ENCODE assay signal across 1 cellular context in the genomic region with DNA sequence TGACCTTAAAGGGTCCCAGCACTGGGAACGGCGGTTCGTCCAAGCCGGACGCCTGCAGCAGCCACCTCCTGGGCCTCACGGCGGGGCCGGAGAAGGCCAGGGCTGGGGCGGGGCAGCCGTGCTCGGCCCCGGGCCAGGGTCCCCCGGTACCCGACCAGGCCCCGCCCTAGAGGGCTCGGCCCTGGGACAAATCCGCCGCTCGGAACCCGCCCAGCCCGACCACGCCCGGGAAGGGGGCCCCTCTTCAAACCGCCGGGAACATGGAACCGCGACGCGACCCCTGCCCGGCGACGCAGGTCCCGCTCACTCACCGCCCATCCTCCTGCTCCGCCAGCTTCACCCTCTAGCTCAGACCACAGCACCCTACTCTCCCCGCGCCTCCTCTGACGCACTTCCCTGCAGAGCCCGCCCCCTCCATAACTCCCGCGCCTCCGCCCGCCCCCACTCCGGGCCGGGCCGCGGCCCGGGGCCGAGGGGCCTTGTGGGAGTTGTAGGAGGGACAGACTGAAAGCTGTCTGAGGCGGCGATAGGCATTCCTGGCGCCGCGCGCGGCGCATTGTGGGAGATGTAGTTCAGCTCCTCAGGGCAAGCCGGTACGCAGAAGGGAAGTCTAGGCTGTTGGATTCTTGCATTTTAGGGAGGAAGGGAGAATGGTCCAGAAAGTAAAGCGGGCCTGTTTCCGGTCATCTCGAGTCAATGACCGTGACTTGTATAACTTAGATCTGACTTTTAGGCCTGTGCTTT.
TF ChIP-seq lines count a peak whose summit lies in the region.

A gene (minus strand): TSS at position 365 of the 744 bp plus-strand sequence. CDS start 1,478 bp downstream, outside the sequence.

TF ChIP-seq in K562, 482 proteins besides CTCF, POLR2A, EP300 and RAD21 (continued from another document and continues in another):
- TF ChIP-seq, protein P1, sequence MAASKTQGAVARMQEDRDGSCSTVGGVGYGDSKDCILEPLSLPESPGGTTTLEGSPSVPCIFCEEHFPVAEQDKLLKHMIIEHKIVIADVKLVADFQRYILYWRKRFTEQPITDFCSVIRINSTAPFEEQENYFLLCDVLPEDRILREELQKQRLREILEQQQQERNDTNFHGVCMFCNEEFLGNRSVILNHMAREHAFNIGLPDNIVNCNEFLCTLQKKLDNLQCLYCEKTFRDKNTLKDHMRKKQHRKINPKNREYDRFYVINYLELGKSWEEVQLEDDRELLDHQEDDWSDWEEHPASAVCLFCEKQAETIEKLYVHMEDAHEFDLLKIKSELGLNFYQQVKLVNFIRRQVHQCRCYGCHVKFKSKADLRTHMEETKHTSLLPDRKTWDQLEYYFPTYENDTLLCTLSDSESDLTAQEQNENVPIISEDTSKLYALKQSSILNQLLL (CRISPR knock-in tag; IDR thresholded peaks at IDR 0.05; ENCODE audit: borderline replicate concordance): no peak
- TF ChIP-seq MYC (IDR thresholded peaks at IDR 0.05; ENCODE audit: low read depth, low read length) (no peak), MYC (CRISPR knock-in tag; IDR thresholded peaks at IDR 0.05; ENCODE audit: borderline replicate concordance, low read depth) (no peak), NFXL1 (CRISPR knock-in tag; IDR thresholded peaks at IDR 0.05) (no peak), STAT5A (IDR thresholded peaks at IDR 0.05; ENCODE audit: borderline replicate concordance, low read length) (no peak), TSC22D4 (tag; IDR thresholded peaks at IDR 0.05) (no peak), HDAC8 (tag; IDR thresholded peaks at IDR 0.05) (no peak), ZBTB1 (CRISPR knock-in tag; IDR thresholded peaks at IDR 0.05; ENCODE audit: borderline replicate concordance, low read depth) (no peak), BACH1 (tag; IDR thresholded peaks at IDR 0.05) (no peak), ZNF121 (CRISPR knock-in tag; conservative IDR thresholded peaks at IDR 0.05) (no peak), BHLHE40 (IDR thresholded peaks at IDR 0.05; ENCODE audit: low read length) (no peak), MTA2 (IDR thresholded peaks at IDR 0.05; ENCODE audit: low read depth) (no peak), PML (IDR thresholded peaks at IDR 0.05; ENCODE audit: low read length) (no peak), SMAD3 (CRISPR knock-in tag; conservative IDR thresholded peaks at IDR 0.05) (no peak), RBBP5 (IDR thresholded peaks at IDR 0.05; ENCODE audit: borderline replicate concordance, insufficient read depth, low read length, poor library complexity, severe bottlenecking) (peak; percentile 75), ETV1 (tag; conservative IDR thresholded peaks at IDR 0.05; ENCODE audit: low read depth) (no peak), L3MBTL2 (IDR thresholded peaks at IDR 0.05) (no peak), POLR2H (tag; IDR thresholded peaks at IDR 0.05; ENCODE audit: low read depth) (0 out of 2 replicates have a peak, but pooled peaks have one; percentile 28), RBM22 (IDR thresholded peaks at IDR 0.05; ENCODE audit: low read depth, low read length, poor library complexity, severe bottlenecking) (no peak), ERF (CRISPR knock-in tag; IDR thresholded peaks at IDR 0.05) (no peak), SMARCA4 (IDR thresholded peaks at IDR 0.05) (0 out of 2 replicates have a peak, but pooled peaks have one; percentile 4), FOXM1 (IDR thresholded peaks at IDR 0.05; ENCODE audit: low read depth) (no peak), FOXM1 (CRISPR knock-in tag; IDR thresholded peaks at IDR 0.05; ENCODE audit: low read depth) (no peak), RFX1 (IDR thresholded peaks at IDR 0.05) (no peak), TRIM24 (IDR thresholded peaks at IDR 0.05) (no peak), ZC3H4 (CRISPR knock-in tag; IDR thresholded peaks at IDR 0.05; ENCODE audit: borderline replicate concordance) (no peak), PCBP1 (IDR thresholded peaks at IDR 0.05; ENCODE audit: low read depth, low read length, poor library complexity, severe bottlenecking) (no peak), NFE2L1 (tag; IDR thresholded peaks at IDR 0.05; ENCODE audit: borderline replicate concordance, low read depth) (no peak), ZNF583 (CRISPR knock-in tag; IDR thresholded peaks at IDR 0.05) (no peak), TAF7 (tag; IDR thresholded peaks at IDR 0.05) (no peak), ELF1 (tag; IDR thresholded peaks at IDR 0.05) (peak; percentile 9; the same call in 1 of the 2 replicates), CTBP1 (IDR thresholded peaks at IDR 0.05; ENCODE audit: borderline replicate concordance) (no peak), KDM4B (IDR thresholded peaks at IDR 0.05; ENCODE audit: borderline replicate concordance in 2 of 2, low read depth in 1 of 2) (no peak), POLR2AphosphoS5 (IDR thresholded peaks at IDR 0.05; ENCODE audit: control insufficient read depth, insufficient read depth, low read depth, low read length) (peak; percentile 64; the same call in 1 of the 2 replicates), OTX1 (CRISPR knock-in tag; IDR thresholded peaks at IDR 0.05) (0 out of 2 replicates have a peak, but pooled peaks have one; percentile 6), FOXJ2 (tag; IDR thresholded peaks at IDR 0.05) (no peak), NR4A1 (CRISPR knock-in tag; IDR thresholded peaks at IDR 0.05) (no peak), NR4A1 (tag; IDR thresholded peaks at IDR 0.05) (no peak)
- TF ChIP-seq, protein P2, sequence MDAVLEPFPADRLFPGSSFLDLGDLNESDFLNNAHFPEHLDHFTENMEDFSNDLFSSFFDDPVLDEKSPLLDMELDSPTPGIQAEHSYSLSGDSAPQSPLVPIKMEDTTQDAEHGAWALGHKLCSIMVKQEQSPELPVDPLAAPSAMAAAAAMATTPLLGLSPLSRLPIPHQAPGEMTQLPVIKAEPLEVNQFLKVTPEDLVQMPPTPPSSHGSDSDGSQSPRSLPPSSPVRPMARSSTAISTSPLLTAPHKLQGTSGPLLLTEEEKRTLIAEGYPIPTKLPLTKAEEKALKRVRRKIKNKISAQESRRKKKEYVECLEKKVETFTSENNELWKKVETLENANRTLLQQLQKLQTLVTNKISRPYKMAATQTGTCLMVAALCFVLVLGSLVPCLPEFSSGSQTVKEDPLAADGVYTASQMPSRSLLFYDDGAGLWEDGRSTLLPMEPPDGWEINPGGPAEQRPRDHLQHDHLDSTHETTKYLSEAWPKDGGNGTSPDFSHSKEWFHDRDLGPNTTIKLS (IDR thresholded peaks at IDR 0.05; ENCODE audit: borderline replicate concordance, low read depth): peak; percentile 46; the same call in 1 of the 2 replicates
- TF ChIP-seq, protein P3, sequence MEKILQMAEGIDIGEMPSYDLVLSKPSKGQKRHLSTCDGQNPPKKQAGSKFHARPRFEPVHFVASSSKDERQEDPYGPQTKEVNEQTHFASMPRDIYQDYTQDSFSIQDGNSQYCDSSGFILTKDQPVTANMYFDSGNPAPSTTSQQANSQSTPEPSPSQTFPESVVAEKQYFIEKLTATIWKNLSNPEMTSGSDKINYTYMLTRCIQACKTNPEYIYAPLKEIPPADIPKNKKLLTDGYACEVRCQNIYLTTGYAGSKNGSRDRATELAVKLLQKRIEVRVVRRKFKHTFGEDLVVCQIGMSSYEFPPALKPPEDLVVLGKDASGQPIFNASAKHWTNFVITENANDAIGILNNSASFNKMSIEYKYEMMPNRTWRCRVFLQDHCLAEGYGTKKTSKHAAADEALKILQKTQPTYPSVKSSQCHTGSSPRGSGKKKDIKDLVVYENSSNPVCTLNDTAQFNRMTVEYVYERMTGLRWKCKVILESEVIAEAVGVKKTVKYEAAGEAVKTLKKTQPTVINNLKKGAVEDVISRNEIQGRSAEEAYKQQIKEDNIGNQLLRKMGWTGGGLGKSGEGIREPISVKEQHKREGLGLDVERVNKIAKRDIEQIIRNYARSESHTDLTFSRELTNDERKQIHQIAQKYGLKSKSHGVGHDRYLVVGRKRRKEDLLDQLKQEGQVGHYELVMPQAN (IDR thresholded peaks at IDR 0.05; ENCODE audit: borderline replicate concordance): no peak
- TF ChIP-seq, protein P4, sequence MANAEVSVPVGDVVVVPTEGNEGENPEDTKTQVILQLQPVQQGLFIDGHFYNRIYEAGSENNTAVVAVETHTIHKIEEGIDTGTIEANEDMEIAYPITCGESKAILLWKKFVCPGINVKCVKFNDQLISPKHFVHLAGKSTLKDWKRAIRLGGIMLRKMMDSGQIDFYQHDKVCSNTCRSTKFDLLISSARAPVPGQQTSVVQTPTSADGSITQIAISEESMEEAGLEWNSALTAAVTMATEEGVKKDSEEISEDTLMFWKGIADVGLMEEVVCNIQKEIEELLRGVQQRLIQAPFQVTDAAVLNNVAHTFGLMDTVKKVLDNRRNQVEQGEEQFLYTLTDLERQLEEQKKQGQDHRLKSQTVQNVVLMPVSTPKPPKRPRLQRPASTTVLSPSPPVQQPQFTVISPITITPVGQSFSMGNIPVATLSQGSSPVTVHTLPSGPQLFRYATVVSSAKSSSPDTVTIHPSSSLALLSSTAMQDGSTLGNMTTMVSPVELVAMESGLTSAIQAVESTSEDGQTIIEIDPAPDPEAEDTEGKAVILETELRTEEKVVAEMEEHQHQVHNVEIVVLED (CRISPR knock-in tag; IDR thresholded peaks at IDR 0.05): 0 out of 2 replicates have a peak, but pooled peaks have one; percentile 41
- TF ChIP-seq, protein P5, sequence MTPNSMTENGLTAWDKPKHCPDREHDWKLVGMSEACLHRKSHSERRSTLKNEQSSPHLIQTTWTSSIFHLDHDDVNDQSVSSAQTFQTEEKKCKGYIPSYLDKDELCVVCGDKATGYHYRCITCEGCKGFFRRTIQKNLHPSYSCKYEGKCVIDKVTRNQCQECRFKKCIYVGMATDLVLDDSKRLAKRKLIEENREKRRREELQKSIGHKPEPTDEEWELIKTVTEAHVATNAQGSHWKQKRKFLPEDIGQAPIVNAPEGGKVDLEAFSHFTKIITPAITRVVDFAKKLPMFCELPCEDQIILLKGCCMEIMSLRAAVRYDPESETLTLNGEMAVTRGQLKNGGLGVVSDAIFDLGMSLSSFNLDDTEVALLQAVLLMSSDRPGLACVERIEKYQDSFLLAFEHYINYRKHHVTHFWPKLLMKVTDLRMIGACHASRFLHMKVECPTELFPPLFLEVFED (CRISPR knock-in tag; conservative IDR thresholded peaks at IDR 0.05): no peak
- TF ChIP-seq, protein P6, sequence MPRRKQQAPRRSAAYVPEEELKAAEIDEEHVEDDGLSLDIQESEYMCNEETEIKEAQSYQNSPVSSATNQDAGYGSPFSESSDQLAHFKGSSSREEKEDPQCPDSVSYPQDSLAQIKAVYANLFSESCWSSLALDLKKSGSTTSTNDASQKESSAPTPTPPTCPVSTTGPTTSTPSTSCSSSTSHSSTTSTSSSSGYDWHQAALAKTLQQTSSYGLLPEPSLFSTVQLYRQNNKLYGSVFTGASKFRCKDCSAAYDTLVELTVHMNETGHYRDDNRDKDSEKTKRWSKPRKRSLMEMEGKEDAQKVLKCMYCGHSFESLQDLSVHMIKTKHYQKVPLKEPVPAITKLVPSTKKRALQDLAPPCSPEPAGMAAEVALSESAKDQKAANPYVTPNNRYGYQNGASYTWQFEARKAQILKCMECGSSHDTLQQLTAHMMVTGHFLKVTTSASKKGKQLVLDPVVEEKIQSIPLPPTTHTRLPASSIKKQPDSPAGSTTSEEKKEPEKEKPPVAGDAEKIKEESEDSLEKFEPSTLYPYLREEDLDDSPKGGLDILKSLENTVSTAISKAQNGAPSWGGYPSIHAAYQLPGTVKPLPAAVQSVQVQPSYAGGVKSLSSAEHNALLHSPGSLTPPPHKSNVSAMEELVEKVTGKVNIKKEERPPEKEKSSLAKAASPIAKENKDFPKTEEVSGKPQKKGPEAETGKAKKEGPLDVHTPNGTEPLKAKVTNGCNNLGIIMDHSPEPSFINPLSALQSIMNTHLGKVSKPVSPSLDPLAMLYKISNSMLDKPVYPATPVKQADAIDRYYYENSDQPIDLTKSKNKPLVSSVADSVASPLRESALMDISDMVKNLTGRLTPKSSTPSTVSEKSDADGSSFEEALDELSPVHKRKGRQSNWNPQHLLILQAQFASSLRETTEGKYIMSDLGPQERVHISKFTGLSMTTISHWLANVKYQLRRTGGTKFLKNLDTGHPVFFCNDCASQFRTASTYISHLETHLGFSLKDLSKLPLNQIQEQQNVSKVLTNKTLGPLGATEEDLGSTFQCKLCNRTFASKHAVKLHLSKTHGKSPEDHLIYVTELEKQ (CRISPR knock-in tag; IDR thresholded peaks at IDR 0.05): no peak
- TF ChIP-seq, protein P7, sequence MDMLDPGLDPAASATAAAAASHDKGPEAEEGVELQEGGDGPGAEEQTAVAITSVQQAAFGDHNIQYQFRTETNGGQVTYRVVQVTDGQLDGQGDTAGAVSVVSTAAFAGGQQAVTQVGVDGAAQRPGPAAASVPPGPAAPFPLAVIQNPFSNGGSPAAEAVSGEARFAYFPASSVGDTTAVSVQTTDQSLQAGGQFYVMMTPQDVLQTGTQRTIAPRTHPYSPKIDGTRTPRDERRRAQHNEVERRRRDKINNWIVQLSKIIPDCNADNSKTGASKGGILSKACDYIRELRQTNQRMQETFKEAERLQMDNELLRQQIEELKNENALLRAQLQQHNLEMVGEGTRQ (CRISPR knock-in tag; IDR thresholded peaks at IDR 0.05): no peak
- TF ChIP-seq, protein P8, sequence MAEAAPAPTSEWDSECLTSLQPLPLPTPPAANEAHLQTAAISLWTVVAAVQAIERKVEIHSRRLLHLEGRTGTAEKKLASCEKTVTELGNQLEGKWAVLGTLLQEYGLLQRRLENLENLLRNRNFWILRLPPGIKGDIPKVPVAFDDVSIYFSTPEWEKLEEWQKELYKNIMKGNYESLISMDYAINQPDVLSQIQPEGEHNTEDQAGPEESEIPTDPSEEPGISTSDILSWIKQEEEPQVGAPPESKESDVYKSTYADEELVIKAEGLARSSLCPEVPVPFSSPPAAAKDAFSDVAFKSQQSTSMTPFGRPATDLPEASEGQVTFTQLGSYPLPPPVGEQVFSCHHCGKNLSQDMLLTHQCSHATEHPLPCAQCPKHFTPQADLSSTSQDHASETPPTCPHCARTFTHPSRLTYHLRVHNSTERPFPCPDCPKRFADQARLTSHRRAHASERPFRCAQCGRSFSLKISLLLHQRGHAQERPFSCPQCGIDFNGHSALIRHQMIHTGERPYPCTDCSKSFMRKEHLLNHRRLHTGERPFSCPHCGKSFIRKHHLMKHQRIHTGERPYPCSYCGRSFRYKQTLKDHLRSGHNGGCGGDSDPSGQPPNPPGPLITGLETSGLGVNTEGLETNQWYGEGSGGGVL (CRISPR knock-in tag; IDR thresholded peaks at IDR 0.05): no peak
- TF ChIP-seq, protein P9, sequence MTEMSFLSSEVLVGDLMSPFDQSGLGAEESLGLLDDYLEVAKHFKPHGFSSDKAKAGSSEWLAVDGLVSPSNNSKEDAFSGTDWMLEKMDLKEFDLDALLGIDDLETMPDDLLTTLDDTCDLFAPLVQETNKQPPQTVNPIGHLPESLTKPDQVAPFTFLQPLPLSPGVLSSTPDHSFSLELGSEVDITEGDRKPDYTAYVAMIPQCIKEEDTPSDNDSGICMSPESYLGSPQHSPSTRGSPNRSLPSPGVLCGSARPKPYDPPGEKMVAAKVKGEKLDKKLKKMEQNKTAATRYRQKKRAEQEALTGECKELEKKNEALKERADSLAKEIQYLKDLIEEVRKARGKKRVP (CRISPR knock-in tag; IDR thresholded peaks at IDR 0.05): no peak
- TF ChIP-seq, protein P10, sequence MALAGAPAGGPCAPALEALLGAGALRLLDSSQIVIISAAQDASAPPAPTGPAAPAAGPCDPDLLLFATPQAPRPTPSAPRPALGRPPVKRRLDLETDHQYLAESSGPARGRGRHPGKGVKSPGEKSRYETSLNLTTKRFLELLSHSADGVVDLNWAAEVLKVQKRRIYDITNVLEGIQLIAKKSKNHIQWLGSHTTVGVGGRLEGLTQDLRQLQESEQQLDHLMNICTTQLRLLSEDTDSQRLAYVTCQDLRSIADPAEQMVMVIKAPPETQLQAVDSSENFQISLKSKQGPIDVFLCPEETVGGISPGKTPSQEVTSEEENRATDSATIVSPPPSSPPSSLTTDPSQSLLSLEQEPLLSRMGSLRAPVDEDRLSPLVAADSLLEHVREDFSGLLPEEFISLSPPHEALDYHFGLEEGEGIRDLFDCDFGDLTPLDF (CRISPR knock-in tag; IDR thresholded peaks at IDR 0.05): no peak
